In the genomic region with DNA sequence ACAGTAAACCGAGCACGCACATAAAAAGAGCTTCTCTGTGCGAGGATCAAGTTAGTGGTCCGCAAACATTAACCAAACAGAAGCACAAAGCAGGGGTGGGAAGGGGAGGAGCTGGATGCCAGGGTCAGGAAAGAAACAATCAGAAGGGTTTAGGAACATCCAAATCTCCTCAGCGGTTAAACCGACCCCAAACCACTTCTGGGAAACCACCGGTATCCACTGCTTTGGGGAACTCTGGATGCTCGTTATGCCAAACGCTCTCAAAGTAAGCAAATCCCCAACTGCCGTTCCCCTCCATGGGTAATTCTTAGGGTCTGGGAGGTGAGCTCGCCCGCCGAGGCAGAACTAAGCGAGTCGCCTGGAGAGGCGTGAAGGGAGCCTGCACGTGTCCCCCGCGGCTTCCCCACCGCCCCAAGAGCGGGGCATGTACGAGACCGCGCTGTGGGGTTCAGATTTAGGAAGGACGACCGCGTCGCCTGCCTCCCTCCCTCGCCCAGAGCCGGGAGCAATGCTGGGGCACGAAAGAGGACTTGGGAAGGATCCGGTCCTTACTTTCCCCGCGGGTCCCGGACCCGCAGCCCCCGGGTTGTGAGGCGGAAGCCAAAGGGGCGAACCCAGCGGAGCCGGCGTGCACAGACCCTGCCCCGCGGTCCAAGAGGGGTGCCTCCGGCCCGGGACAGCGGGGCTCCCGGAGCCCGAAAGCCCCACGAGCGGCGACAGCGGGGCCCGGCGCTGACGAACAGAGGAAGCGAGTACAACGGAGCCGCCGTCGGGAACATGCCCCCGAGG, we compare ENCODE assay signal across 8 cellular contexts. TPM values are rescaled to one million over a fixed set of nuclear protein-coding genes. Genes with fewer than 3 reads are reported as not detected.
DNase-seq lines count a peak whose midpoint lies in the region; ATAC-seq and TF ChIP-seq lines count a peak whose summit lies in the region.

No MANE protein-coding gene starts in this region.

- TF ChIP-seq CTCF in spleen (IDR thresholded peaks at IDR 0.05 in 8 of 11, conservative IDR thresholded peaks at IDR 0.05 in 3 of 11) = no peak

- no peak for TF ChIP-seq POLR2A in spleen (IDR thresholded peaks at IDR 0.05)

- H3K4me1 ChIP-seq in spleen = peaks cover 21 to 62% (median 43%) of the 10 kb centered on the region in 6 donors

- peak overlapping the region; percentile 95 for H3K9ac ChIP-seq in SK-N-MC (ENCODE audit: insufficient read length)

- intact Hi-C loops in spleen (cut with DNase I; ENCODE audit: low total_unique reads) = loop anchor here (10.0 kb wide), 1 partner anchor 101 kb away; no protein-coding TSS in a partner anchor

- 0 to 1% (median 0%) methylated on average over 12 to 62 of the region's 62 CpGs for WGBS in spleen, 5 donors

- DNase-seq in NOMO-1 treated with DMSO at 0.1 percent for 48 hours (lab: John Stamatoyannopoulos, UW; ENCODE audit: unreplicated experiment) (peak; percentile 47), NOMO-1 treated with dmso at 0.1 percent for 144 hours (lab: John Stamatoyannopoulos, UW; ENCODE audit: unreplicated experiment) (no peak), SK-N-MC (ENCODE audit: low read depth, low spot score) (no peak), astrocyte of the hippocampus (ENCODE audit: low read depth, low spot score) (peak; percentile 45), iPS-NIHi11 (ENCODE audit: low spot score) (peak; percentile 38), spleen (peak; percentile 92), COLO829 (ENCODE audit: low spot score) (no peak)

- ATAC-seq in HG03097 (IDR thresholded peaks at IDR 0.05; ENCODE audit: low FRiP score, unreplicated experiment) = peak; percentile 21

- H3K9me3 ChIP-seq in SK-N-MC (ENCODE audit: low read depth, low read length) (no peaks in the 10 kb centered on the region), spleen (no peaks in the 10 kb centered on the region)

- peak overlapping the region; percentile 90 for H3K4me3 ChIP-seq in SK-N-MC
- H3K4me3 ChIP-seq in spleen = peak overlapping the region; percentile 75 to 98 (median 92)

- H3K27me3 ChIP-seq in spleen (replicated peaks in 1 of 7) = no peaks in the 10 kb centered on the region

- H3K36me3 ChIP-seq in SK-N-MC (ENCODE audit: insufficient read depth, low read length) (peaks cover 11% of the 10 kb centered on the region; the same call in 1 of the 2 replicates), spleen (peaks cover 0 to 20% (median 2%) of the 10 kb centered on the region in 6 donors)

- peak overlapping the region; percentile 88 for H3K27ac ChIP-seq in SK-N-MC
- H3K27ac ChIP-seq in spleen = peak overlapping the region; percentile 87 to 97 (median 94)

RNA-seq across cellular contexts. Expression of a gene that starts 0.7 kb away (rescaled TPM):
- 10 to 100 TPM; 25.8 to 35.0 (median 29.8) TPM for total RNA-seq in spleen
- polyA plus RNA-seq in spleen = 1 to 10 TPM; 4.1 to 6.1 (median 4.5) TPM

RNA-seq across cellular contexts. Expression of a gene that starts 20.0 kb away (rescaled TPM):
- 10 to 100 TPM; 28.7 to 40.3 (median 35.6) TPM for total RNA-seq in spleen
- 10 to 100 TPM; 11.3 to 15.9 (median 11.3) TPM for polyA plus RNA-seq in spleen

Comparison
In these comparisons a context has a peak if more than half of its experiments do, and no peak if none do; other contexts are left out.
1. DNase-seq: peak in NOMO-1 treated with DMSO at 0.1 percent for 48 hours (single experiment), astrocyte of the hippocampus (single experiment), iPS-NIHi11 (single experiment) and spleen (single experiment); none in NOMO-1 treated with dmso at 0.1 percent for 144 hours (single experiment), SK-N-MC (single experiment) and COLO829 (single experiment).